Comparison of ENCODE assay signal across 10 cellular contexts in the genomic region with DNA sequence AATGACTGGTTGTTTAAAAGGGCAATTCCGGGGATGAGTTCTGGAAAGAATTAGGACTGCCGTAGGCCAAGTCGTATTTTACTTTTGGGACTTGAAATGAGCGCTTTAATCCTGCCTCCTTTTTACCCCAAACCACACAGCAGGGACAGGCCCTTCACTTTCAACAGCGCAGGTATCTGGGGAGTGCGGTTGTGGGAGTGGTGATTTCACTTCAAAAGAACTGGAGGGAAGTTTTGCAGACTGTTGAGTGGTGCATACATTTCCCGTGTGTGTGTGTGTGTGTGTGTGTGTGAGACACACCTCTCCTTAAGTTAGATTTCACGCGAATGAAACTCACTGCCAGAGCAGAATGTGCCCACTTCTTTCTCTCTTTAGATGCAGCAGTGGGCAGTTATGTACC. TPM values are rescaled to one million over a fixed set of nuclear protein-coding genes. Genes with fewer than 3 reads are reported as not detected.
DNase-seq lines count a peak whose midpoint lies in the region; ATAC-seq, FAIRE-seq and TF ChIP-seq lines count a peak whose summit lies in the region.
"Had no signal": no experiment of that assay in that cellular context is flagged by ENCODE, and none has a peak within 500 bp of the region (broad histone marks: within the 10 kb centered on the region; RNA-seq: fewer than 3 reads in every experiment).

No MANE protein-coding gene starts in this region.

- peaks cover 18% of the 10 kb centered on the region; the same call in 1 of the 2 replicates for H3K23me2 ChIP-seq in H1 (ENCODE audit: low read depth, low read length)

- TF ChIP-seq RAD21 in H1 (IDR thresholded peaks at IDR 0.05 in 1 of 2, conservative IDR thresholded peaks at IDR 0.05 in 1 of 2; ENCODE audit: low read depth in 2 of 2, low read length in 2 of 2): no peak

- no peak for TF ChIP-seq EP300 in H1 (IDR thresholded peaks at IDR 0.05; ENCODE audit: borderline replicate concordance in 1 of 2, low read depth in 2 of 2, low read length in 2 of 2)

- H3K4ac ChIP-seq in H1 (replicated peaks; ENCODE audit: insufficient read length, low read depth, low read length): no peak overlapping the region
- H3K4ac ChIP-seq in neuronal stem cell (ENCODE audit: low read length): no peak overlapping the region

- CTCF ChIA-PET in H1 (lab: Charles Lee; ENCODE audit: partially characterized antibody): no interaction called here

- TF ChIP-seq CTCF in BE2C (IDR thresholded peaks at IDR 0.05; ENCODE audit: low read depth, low read length) (no peak), H1 (IDR thresholded peaks at IDR 0.05; ENCODE audit: control extremely low read depth in 1 of 3, insufficient read depth in 1 of 3, low read depth in 1 of 3, low read length in 3 of 3) (no peak)

- no peak overlapping the region for H3K56ac ChIP-seq in H1 (replicated peaks; ENCODE audit: insufficient read length, low read depth, low read length)

- no peak overlapping the region for H2BK20ac ChIP-seq in H1 (ENCODE audit: low read length)

- H4K8ac ChIP-seq in H1 (ENCODE audit: extremely low read depth, insufficient read depth, low read length) (no peak overlapping the region), neuronal stem cell (ENCODE audit: low read depth, low read length) (no peak overlapping the region)

- TF ChIP-seq POLR2A in H1 (IDR thresholded peaks at IDR 0.05; ENCODE audit: control extremely low read depth in 1 of 2, low read depth in 2 of 2, low read length in 2 of 2): no peak

- H3K27ac ChIP-seq in HUES64 (ENCODE audit: low read depth, low read length) (no peak overlapping the region), H1 (ENCODE audit: low read depth, low read length) (no peak overlapping the region), neuronal stem cell (replicated peaks; ENCODE audit: low read length) (no peak overlapping the region)
- H3K27ac ChIP-seq: thyroid gland had no signal

- peak; percentile 55 for FAIRE-seq in H1 (lab: Jason Lieb, UNC)

- no peaks in the 10 kb centered on the region for H3K36me3 ChIP-seq in BE2C
- no peaks in the 10 kb centered on the region for H3K36me3 ChIP-seq in HUES64 (ENCODE audit: insufficient read depth, low read length)
- H3K36me3 ChIP-seq in H1 (ENCODE audit: control insufficient read depth in 2 of 4, insufficient read depth in 4 of 4, low read length in 3 of 4): no peaks in the 10 kb centered on the region; a peak in 1 of 8 replicates
- no peaks in the 10 kb centered on the region for H3K36me3 ChIP-seq in neuronal stem cell (replicated peaks in 1 of 2; ENCODE audit: control insufficient read depth in 2 of 2, insufficient read depth in 2 of 2, low read length in 2 of 2)
- H3K36me3 ChIP-seq: thyroid gland had no signal

- no peak overlapping the region for H3K18ac ChIP-seq in H1 (ENCODE audit: extremely low read depth, low read length)
- no peak overlapping the region for H3K18ac ChIP-seq in neuronal stem cell (ENCODE audit: low read length)

- peaks cover 22% of the 10 kb centered on the region for H3K27me3 ChIP-seq in BE2C
- H3K27me3 ChIP-seq in HUES64 (ENCODE audit: insufficient read depth, low read length): peaks cover 35% of the 10 kb centered on the region
- peaks cover 7 to 21% (median 19%) of the 10 kb centered on the region in 4 experiments; a peak in 6 of 7 replicates for H3K27me3 ChIP-seq in H1 (replicated peaks in 1 of 4; ENCODE audit: control insufficient read depth in 3 of 4, extremely low read depth in 1 of 4, insufficient read depth in 3 of 4, low read length in 3 of 4)
- peaks cover 0 to 18% (median 8%) of the 10 kb centered on the region in 3 experiments for H3K27me3 ChIP-seq in neuronal stem cell (ENCODE audit: control insufficient read depth in 3 of 3, insufficient read depth in 3 of 3, low read depth in 1 of 3, low read length in 3 of 3)
- H3K27me3 ChIP-seq: thyroid gland had no signal

- H2AFZ ChIP-seq in H1 (ENCODE audit: low read length): no peak overlapping the region
- peak overlapping the region; percentile 94 for H2AFZ ChIP-seq in neuronal stem cell (ENCODE audit: low read length)

- H3K14ac ChIP-seq in H1 (ENCODE audit: insufficient read length) (no peak overlapping the region), neuronal stem cell (ENCODE audit: low read length) (no peak overlapping the region)

- no peak for DNase-seq in BE2C
- DNase-seq in H1 (ENCODE audit: low read depth in 1 of 2, low spot score in 2 of 2): no peak
- no peak for DNase-seq in neuronal stem cell (ENCODE audit: low spot score)
- no peak for DNase-seq in NCI-H146 (lab: John Stamatoyannopoulos, UW)
- DNase-seq in NCI-H1694 treated with DMSO at 0.1 percent for 48 hours (lab: John Stamatoyannopoulos, UW): no peak
- no peak for DNase-seq in activated effector memory CD4-positive, alpha-beta T cell treated with anti-CD3 and anti-CD28 coated beads, Interleukin-2, amount 50 U/mL, for 16 hours

- no peak overlapping the region for H2BK15ac ChIP-seq in H1 (ENCODE audit: low read length)
- H2BK15ac ChIP-seq in neuronal stem cell (ENCODE audit: low read length): no peak overlapping the region

- H2BK12ac ChIP-seq in H1 (ENCODE audit: low read depth, low read length) (no peak overlapping the region), neuronal stem cell (ENCODE audit: low read length) (no peak overlapping the region)

- H3K23ac ChIP-seq in H1 (ENCODE audit: insufficient read length): no peak overlapping the region
- H3K23ac ChIP-seq in neuronal stem cell (ENCODE audit: low read depth, low read length, poor library complexity): no peak overlapping the region

- H4K5ac ChIP-seq in H1 (ENCODE audit: insufficient read length, low read depth, low read length): no peak overlapping the region

- 15% methylated on average over 7 of the region's 9 CpGs for WGBS in HUES64
- 8% methylated on average over 6 of the region's 9 CpGs; no CpG with 5 or more reads in 1 of the 2 experiments for WGBS in H1 (ENCODE audit: extremely low coverage in 1 of 2, insufficient coverage in 1 of 2, insufficient read length in 1 of 2, insufficient replicate concordance in 2 of 2, low coverage in 1 of 2, low lambda C conversion rate in 2 of 2, missing lambda C conversion rate in 1 of 2), 2 experiments
- no CpG with 5 or more reads among the region's 9 CpGs for WGBS in neuronal stem cell (ENCODE audit: extremely low coverage in 2 of 2, insufficient read length in 2 of 2, insufficient replicate concordance in 1 of 2), 2 donors

- POLR2A ChIA-PET in H1 (lab: Charles Lee; ENCODE audit: partially characterized antibody): no interaction called here

- H3K79me1 ChIP-seq in H1 (ENCODE audit: low read depth, low read length): no peaks in the 10 kb centered on the region
- no peaks in the 10 kb centered on the region for H3K79me1 ChIP-seq in neuronal stem cell (ENCODE audit: low read depth, low read length)

- H4K20me1 ChIP-seq in H1 (replicated peaks in 1 of 2; ENCODE audit: control insufficient read depth in 1 of 2, insufficient read depth in 2 of 2, low read length in 2 of 2): peaks cover 0 to 2% of the 10 kb centered on the region in 2 experiments

- no peak for ATAC-seq in GM18520 (IDR thresholded peaks at IDR 0.05; ENCODE audit: unreplicated experiment)
- ATAC-seq: natural killer cell treated with Interleukin-12 subunit alpha and Interleukin-12 subunit beta and Interleukin-15 and Interleukin-18, amount 100 ng/mL, for 72 hours had no signal

- H3K4me1 ChIP-seq in BE2C (no peaks in the 10 kb centered on the region), HUES64 (ENCODE audit: insufficient read depth, low read length) (0 out of 2 replicates have a peak, but pooled peaks cover 13% of the 10 kb centered on the region), H1 (replicated peaks in 1 of 4; ENCODE audit: control insufficient read depth in 3 of 4, insufficient read depth in 4 of 4, low read length in 3 of 4) (peaks cover 0 to 3% (median 0%) of the 10 kb centered on the region in 4 experiments; a peak in 5 of 7 replicates), neuronal stem cell (ENCODE audit: control insufficient read depth in 2 of 2, insufficient read depth in 1 of 2, low read depth in 1 of 2, low read length in 2 of 2) (peaks cover 0 to 3% of the 10 kb centered on the region in 2 donors)

- H2BK5ac ChIP-seq in H1 (ENCODE audit: low read depth, low read length) (no peak overlapping the region), neuronal stem cell (ENCODE audit: low read length) (no peak overlapping the region)

- no peak overlapping the region for H3K9ac ChIP-seq in HUES64 (ENCODE audit: low read depth, low read length)
- H3K9ac ChIP-seq in H1 (replicated peaks in 1 of 4; ENCODE audit: extremely low read depth in 1 of 4, low read depth in 3 of 4, low read length in 3 of 4): no peak overlapping the region; a peak in 1 of 7 replicates
- H3K9ac ChIP-seq in neuronal stem cell (ENCODE audit: low read depth, low read length, poor library complexity): no peak overlapping the region

- H4K91ac ChIP-seq in H1 (replicated peaks; ENCODE audit: insufficient read length, low read length) (no peak overlapping the region), neuronal stem cell (ENCODE audit: low read depth, low read length, poor library complexity) (no peak overlapping the region)

- H2BK120ac ChIP-seq in H1 (replicated peaks; ENCODE audit: low read depth, low read length) (no peak overlapping the region), neuronal stem cell (ENCODE audit: low read depth, low read length) (no peak overlapping the region)

- H3K4me3 ChIP-seq in BE2C (ENCODE audit: low read depth, low read length) (peak overlapping the region; percentile 63), HUES64 (ENCODE audit: low read length) (peak overlapping the region; percentile 70), H1 (ENCODE audit: extremely low read depth in 1 of 4, insufficient read depth in 2 of 4, low read depth in 3 of 4, low read length in 4 of 4) (peak overlapping the region; percentile 45 to 70 (median 52)), neuronal stem cell (ENCODE audit: low read length in 2 of 2) (peak overlapping the region in 1 of 2 donors; percentile 68)

- H3K9me3 ChIP-seq in BE2C (no peaks in the 10 kb centered on the region), HUES64 (ENCODE audit: insufficient read depth, low read depth, low read length) (no peaks in the 10 kb centered on the region), H1 (ENCODE audit: insufficient read depth in 2 of 2, low read depth in 1 of 2, low read length in 1 of 2) (no peaks in the 10 kb centered on the region; a peak in 1 of 4 replicates), neuronal stem cell (replicated peaks in 1 of 2; ENCODE audit: control insufficient read depth in 2 of 2, insufficient read depth in 1 of 2, low read depth in 1 of 2, low read length in 2 of 2) (no peaks in the 10 kb centered on the region)
- H3K9me3 ChIP-seq: thyroid gland had no signal

- H2AK5ac ChIP-seq in H1 (ENCODE audit: low read depth, low read length) (no peak overlapping the region), neuronal stem cell (ENCODE audit: low read depth, low read length) (no peak overlapping the region)

- peaks cover 0 to 2% of the 10 kb centered on the region in 2 experiments; a peak in 1 of 4 replicates for H3K79me2 ChIP-seq in H1 (ENCODE audit: control insufficient read depth in 1 of 2, insufficient read depth in 2 of 2, low read length in 2 of 2)

- H3K4me2 ChIP-seq in H1 (ENCODE audit: insufficient read depth in 1 of 2, low read depth in 2 of 2, low read length in 2 of 2) (peak overlapping the region; percentile 75 to 80), neuronal stem cell (ENCODE audit: insufficient read depth, low read length, poor library complexity, severe bottlenecking) (peak overlapping the region; percentile 73)

RNA-seq across cellular contexts. Expression of gene NHS, which starts 2.8 kb away (rescaled TPM):
- polyA plus RNA-seq in BE2C (2012; ENCODE audit: insufficient read depth, insufficient read length, low read depth): 0.22 TPM
- polyA plus RNA-seq in HUES64 (2013, experiment 1 of 2): 3.8 TPM
- polyA plus RNA-seq in HUES64 (2013, experiment 2 of 2): 4.6 TPM
- 6.6 and 6.7 TPM in 2 replicates for total RNA-seq in H1 (2021; fragmentation: NEBNext Ultra II Directional; extraction: Animal tissue kit (Norgen Biotek cat#: 25700))
- 2.2 and 2.5 TPM in 2 replicates for polyA plus RNA-seq in H1 (2011; rRNA removed)
- polyA plus RNA-seq in H1 (2011; cell fraction: cytosol; rRNA removed): 2.2 TPM
- polyA plus RNA-seq in H1 (2011; cell fraction: nucleus; rRNA removed): 6.0 TPM
- polyA plus RNA-seq in H1 (2012, experiment 1 of 2): 3.0 to 4.1 TPM (median 3.2 TPM) in 4 replicates
- 0.14 TPM for polyA plus RNA-seq in H1 (2012, experiment 2 of 2)
- polyA plus RNA-seq in H1 (2013, experiment 1 of 2): 3.2 TPM
- 2.9 TPM for polyA plus RNA-seq in H1 (2013, experiment 2 of 2)
- polyA minus RNA-seq in H1 (2011; rRNA and poly(A)+ RNA removed): 4.2 and 6.0 TPM in 2 replicates
- polyA minus RNA-seq in H1 (2011; cell fraction: cytosol; rRNA and poly(A)+ RNA removed): 3.5 TPM
- polyA minus RNA-seq in H1 (2011; cell fraction: nucleus; rRNA and poly(A)+ RNA removed): 5.9 TPM
- polyA plus RNA-seq in neuronal stem cell (2013, experiment 1 of 2): 0.92 TPM
- polyA plus RNA-seq in neuronal stem cell (2013, experiment 2 of 2): 0.98 TPM
